ENCODE assay signal across 14 cellular contexts in genomic region chr3:27423463-27423862, GRCh38. TPM values are rescaled to one million over a fixed set of nuclear protein-coding genes. Genes with fewer than 3 reads are reported as not detected.
A peak's percentile ranks its signal among the peaks of the same experiment; 100 is the strongest.
DNase-seq lines count a peak whose midpoint lies in the region; ATAC-seq and TF ChIP-seq lines count a peak whose summit lies in the region.
"Had no signal": no experiment of that assay in that cellular context is flagged by ENCODE, and none has a peak within 500 bp of the region (broad histone marks: within the 10 kb centered on the region; RNA-seq: fewer than 3 reads in every experiment).

No MANE protein-coding gene starts in this region.

- in situ Hi-C loops in mammary epithelial cell (cut with MboI; ENCODE audit: low sequenced_read_pairs in 2 of 2) = no loop called here

- H3K18ac ChIP-seq in mesendoderm (ENCODE audit: low read length) = no peak overlapping the region

- WGBS in mammary epithelial cell (ENCODE audit: low coverage, missing lambda C conversion rate) = 91% methylated on average over 5 of the region's 5 CpGs
- no CpG with 5 or more reads among the region's 5 CpGs for WGBS in mesendoderm (ENCODE audit: extremely low coverage, insufficient coverage, low lambda C conversion rate)

- no peak overlapping the region for H4K5ac ChIP-seq in mesendoderm (ENCODE audit: low read length)

- no peak overlapping the region for H2AFZ ChIP-seq in mammary epithelial cell (ENCODE audit: low read depth, low read length)
- no peak overlapping the region for H2AFZ ChIP-seq in PC-9

- POLR2A ChIA-PET in PC-9 (lab: Charles Lee; ENCODE audit: unreplicated experiment) = no interaction called here
- POLR2A ChIA-PET in CD8-positive, alpha-beta T cell (lab: Charles Lee) = no interaction called here

- H3K56ac ChIP-seq in mesendoderm (ENCODE audit: low read length) = no peak overlapping the region

- peaks cover 9% of the 10 kb centered on the region for H3K79me2 ChIP-seq in mammary epithelial cell (ENCODE audit: insufficient read depth, low read length)
- no peaks in the 10 kb centered on the region for H3K79me2 ChIP-seq in mesendoderm (ENCODE audit: control insufficient read depth, insufficient read depth, low read length)
- no peaks in the 10 kb centered on the region; the same call in 1 of the 2 replicates for H3K79me2 ChIP-seq in PC-9 (ENCODE audit: low read depth)

- H4K8ac ChIP-seq in mesendoderm (ENCODE audit: low read depth, low read length) = no peak overlapping the region

- H3K36me3 ChIP-seq in mammary epithelial cell (ENCODE audit: insufficient read depth, low read length) (peaks cover 42% of the 10 kb centered on the region), mesendoderm (ENCODE audit: control insufficient read depth, insufficient read depth, low read length) (no peaks in the 10 kb centered on the region), PC-9 (ENCODE audit: low read depth) (peaks cover 13% of the 10 kb centered on the region)
- peaks cover 9% of the 10 kb centered on the region for H3K36me3 ChIP-seq in CD8-positive, alpha-beta T cell (ENCODE audit: insufficient read depth, low read length)

- H3K4me3 ChIP-seq in AG10803 (ENCODE audit: low read length) = no peak overlapping the region
- H3K4me3 ChIP-seq in mammary epithelial cell (replicated peaks in 1 of 3; ENCODE audit: insufficient read depth in 1 of 3, low read depth in 2 of 3, low read length in 3 of 3) = no peak overlapping the region
- no peak overlapping the region for H3K4me3 ChIP-seq in mesendoderm (ENCODE audit: low read length)
- H3K4me3 ChIP-seq in PC-9 = no peak overlapping the region
- H3K4me3 ChIP-seq in CD8-positive, alpha-beta T cell (ENCODE audit: low read depth, low read length) = no peak overlapping the region
- H3K4me3 ChIP-seq: lung, smooth muscle cell had no signal

- CTCF ChIA-PET in mammary epithelial cell (lab: Charles Lee; ENCODE audit: low non-redundant PET) (no interaction called here), PC-9 (lab: Charles Lee) (no interaction called here)
- CTCF ChIA-PET in CD8-positive, alpha-beta T cell (lab: Charles Lee) = interaction anchor here (1.1 kb wide), 1 partner anchor 45 kb away, joined by 3 read pairs; no protein-coding TSS in a partner anchor

- no peak overlapping the region for H2BK5ac ChIP-seq in mesendoderm (ENCODE audit: low read length)

- no peak overlapping the region for H2BK15ac ChIP-seq in mesendoderm (replicated peaks; ENCODE audit: low read depth)

- H3K4me3 Mint-ChIP-seq in CD8-positive, alpha-beta T cell = no peak overlapping the region
- H3K4me3 Mint-ChIP-seq: endodermal cell had no signal

- H3K4me1 ChIP-seq in mammary epithelial cell (ENCODE audit: insufficient read depth, low read length) (no peaks in the 10 kb centered on the region), mesendoderm (ENCODE audit: control insufficient read depth, low read depth, low read length) (no peaks in the 10 kb centered on the region), PC-9 (replicated peaks; ENCODE audit: insufficient read depth) (no peaks in the 10 kb centered on the region)
- no peaks in the 10 kb centered on the region for H3K4me1 ChIP-seq in CD8-positive, alpha-beta T cell (ENCODE audit: insufficient read depth, low read length)

- no peaks in the 10 kb centered on the region for H3K27me3 Mint-ChIP-seq in CD8-positive, alpha-beta T cell (ENCODE audit: low read depth)

- dilution Hi-C loops in mammary epithelial cell (cut with HindIII; ENCODE audit: low sequenced_read_pairs) = no loop called here

- no peak overlapping the region for H3K4ac ChIP-seq in mesendoderm (ENCODE audit: low read depth, low read length)

- intact Hi-C loops in mammary epithelial cell (cut with micrococcal nuclease) (no loop called here), PC-9 (cut with micrococcal nuclease; ENCODE audit: unreplicated experiment) (no loop called here)
- intact Hi-C loops in CD8-positive, alpha-beta T cell (cut with DNase I, micrococcal nuclease) = no loop called here

- BruUV-seq in mammary epithelial cell (replicated peaks; lab: Mats Ljungman, UMichigan) (no TSS peak), PC-9 (replicated peaks; lab: Mats Ljungman, UMichigan) (no TSS peak)

- H3K9ac ChIP-seq in mammary epithelial cell (ENCODE audit: insufficient read depth, low read length) = no peak overlapping the region
- H3K9ac ChIP-seq in mesendoderm (ENCODE audit: low read length) = no peak overlapping the region

- no peaks in the 10 kb centered on the region for H4K20me1 ChIP-seq in mammary epithelial cell (ENCODE audit: insufficient read depth, low read length)
- no peaks in the 10 kb centered on the region for H4K20me1 ChIP-seq in PC-9 (ENCODE audit: insufficient read depth)

- H3K4me2 ChIP-seq in mammary epithelial cell (ENCODE audit: insufficient read depth, low read depth, low read length) (no peak overlapping the region), mesendoderm (ENCODE audit: low read length) (no peak overlapping the region), PC-9 (no peak overlapping the region)
- H3K4me2 ChIP-seq: smooth muscle cell had no signal

- no peak overlapping the region for H3K27ac Mint-ChIP-seq in CD8-positive, alpha-beta T cell
- H3K27ac Mint-ChIP-seq: endodermal cell had no signal

- H3K27me3 ChIP-seq in mammary epithelial cell (ENCODE audit: insufficient read depth, low read length) = no peaks in the 10 kb centered on the region
- H3K27me3 ChIP-seq in mesendoderm (ENCODE audit: insufficient read depth, low read length, poor library complexity) = peaks cover 2% of the 10 kb centered on the region
- no peaks in the 10 kb centered on the region for H3K27me3 ChIP-seq in PC-9 (ENCODE audit: insufficient read depth, low read depth)
- H3K27me3 ChIP-seq in CD8-positive, alpha-beta T cell (ENCODE audit: insufficient read depth, low read length) = no peaks in the 10 kb centered on the region

- peaks cover 55% of the 10 kb centered on the region for H3K36me3 Mint-ChIP-seq in CD8-positive, alpha-beta T cell

- ATAC-seq in CD8-positive, alpha-beta T cell = no peak
- ATAC-seq in GM21619 (IDR thresholded peaks at IDR 0.05; ENCODE audit: unreplicated experiment) = no peak

- H3K9me3 ChIP-seq in mammary epithelial cell (replicated peaks; ENCODE audit: insufficient read depth, low read length) = no peaks in the 10 kb centered on the region
- H3K9me3 ChIP-seq in PC-9 (ENCODE audit: insufficient read depth, low read depth) = no peaks in the 10 kb centered on the region
- no peaks in the 10 kb centered on the region for H3K9me3 ChIP-seq in CD8-positive, alpha-beta T cell (ENCODE audit: low read length)

- no peaks in the 10 kb centered on the region; the same call in 1 of the 2 replicates for H3K9me2 ChIP-seq in PC-9 (ENCODE audit: insufficient read depth)

- no peaks in the 10 kb centered on the region for H3K4me1 Mint-ChIP-seq in CD8-positive, alpha-beta T cell (ENCODE audit: low read depth)
- H3K4me1 Mint-ChIP-seq: endodermal cell had no signal

- H3K27ac ChIP-seq in mammary epithelial cell (ENCODE audit: insufficient read depth, low read depth, low read length) = no peak overlapping the region
- no peak overlapping the region for H3K27ac ChIP-seq in mesendoderm (ENCODE audit: low read depth, low read length)
- no peak overlapping the region for H3K27ac ChIP-seq in PC-9
- no peak overlapping the region for H3K27ac ChIP-seq in CD8-positive, alpha-beta T cell (ENCODE audit: low read depth, low read length)

- TF ChIP-seq CTCF in AG10803 (conservative IDR thresholded peaks at IDR 0.05; ENCODE audit: low read length) = no peak
- TF ChIP-seq CTCF in mammary epithelial cell (conservative IDR thresholded peaks at IDR 0.05 in 1 of 2, IDR thresholded peaks at IDR 0.05 in 1 of 2; ENCODE audit: extremely low read depth in 1 of 2, insufficient read depth in 1 of 2, low read depth in 1 of 2, low read length in 2 of 2) = no peak
- no peak for TF ChIP-seq CTCF in PC-9 (conservative IDR thresholded peaks at IDR 0.05)
- TF ChIP-seq CTCF in CD8-positive, alpha-beta T cell (IDR thresholded peaks at IDR 0.05) = no peak

- peaks cover 32% of the 10 kb centered on the region for H3F3A ChIP-seq in PC-9 (ENCODE audit: insufficient read depth, low read depth)

- no peak overlapping the region for H2BK120ac ChIP-seq in mesendoderm (ENCODE audit: low read depth, low read length)

- peak; percentile 56 for DNase-seq in AG10803 (ENCODE audit: low read depth)
- DNase-seq in HT1080 (ENCODE audit: low read depth) = peak; percentile 74
- peak; percentile 21 for DNase-seq in mammary epithelial cell
- peak; percentile 54 for DNase-seq in mesendoderm
- no peak for DNase-seq in cerebellum (ENCODE audit: low spot score)
- DNase-seq in PC-9 = no peak
- no peak for DNase-seq in CD8-positive, alpha-beta T cell
- DNase-seq: activated CD8-positive, alpha-beta memory T cell treated with anti-CD3 and anti-CD28 coated beads, Interleukin-2, amount 50 U/mL, for 4 hours; anterior cingulate cortex; endodermal cell; NCI-H82 had no signal

- H3K79me1 ChIP-seq in mesendoderm (ENCODE audit: low read length) = peaks cover 1% of the 10 kb centered on the region

- no peak overlapping the region for H3K23ac ChIP-seq in mesendoderm (ENCODE audit: low read length)

- no peaks in the 10 kb centered on the region for H3K9me3 Mint-ChIP-seq in CD8-positive, alpha-beta T cell
- H3K9me3 Mint-ChIP-seq: endodermal cell had no signal

- no peak overlapping the region for H2AK5ac ChIP-seq in mesendoderm (ENCODE audit: low read length)

RNA-seq across cellular contexts. Expression of gene NEK10, which starts 54.3 kb away (rescaled TPM):
- 0.47 and 1.0 TPM in 2 replicates for total RNA-seq in HT1080 (2014; rRNA removed; shearing (Covaris generic))
- polyA plus RNA-seq in HT1080 (2015; cell fraction: cytosol; rRNA removed) = 0.60 and 0.84 TPM in 2 replicates
- polyA plus RNA-seq in HT1080 (2015; cell fraction: nucleus; rRNA removed) = 4.6 and 6.3 TPM in 2 replicates
- 1 to 10 TPM; 2.7 to 5.1 TPM for total RNA-seq in mammary epithelial cell
- 0.62 TPM for polyA plus RNA-seq in mammary epithelial cell
- 0.78 TPM for polyA minus RNA-seq in mammary epithelial cell
- polyA plus RNA-seq in mesendoderm (2013, experiment 1 of 2) = 0.21 TPM
- 0.36 TPM for polyA plus RNA-seq in mesendoderm (2013, experiment 2 of 2)
- 31.5 TPM for total RNA-seq in cerebellum
- total RNA-seq in PC-9 (2021) = 1.7 and 4.3 TPM in 2 replicates
- under 1 TPM; 0.22 to 0.94 TPM for total RNA-seq in CD8-positive, alpha-beta T cell
- polyA plus RNA-seq: smooth muscle cell had no signal

Comparison
In these comparisons a context has a peak if more than half of its experiments do, and no peak if none do; other contexts are left out.
1. DNase-seq: peak in AG10803 (single experiment), HT1080 (single experiment), mammary epithelial cell (single experiment) and mesendoderm (single experiment); none in cerebellum (single experiment), PC-9 (0 of 2) and CD8-positive, alpha-beta T cell (0 of 7).